In genomic region chr10:91690412-91690811, GRCh38 we compare ENCODE assay signal across 15 cellular contexts. TPM values are rescaled to one million over a fixed set of nuclear protein-coding genes. Genes with fewer than 3 reads are reported as not detected.
"Had no signal": no experiment of that assay in that cellular context is flagged by ENCODE, and none has a peak within 500 bp of the region (broad histone marks: within the 10 kb centered on the region; RNA-seq: fewer than 3 reads in every experiment).

No MANE protein-coding gene starts in this region.

- H3K4me3 ChIP-seq: adrenal gland, skin epidermis, transverse colon had no signal

- H3K36me3 Mint-ChIP-seq: brain, immature natural killer cell, memory B cell, T-cell had no signal

- H3K4me1 Mint-ChIP-seq: endodermal cell, immature natural killer cell, T-cell had no signal

- ATAC-seq: left colon, T-cell had no signal

- H3K27me3 ChIP-seq: adrenal gland, transverse colon had no signal

- H3K4me1 ChIP-seq: adrenal gland, transverse colon had no signal

- H3K27ac Mint-ChIP-seq: endodermal cell, immature natural killer cell, memory B cell, T-cell had no signal

- FAIRE-seq: TTC549 had no signal

- H3K27ac ChIP-seq: adrenal gland, transverse colon had no signal

- DNase-seq: activated naive CD4-positive, alpha-beta T cell treated with anti-CD3 and anti-CD28 coated beads, Interleukin-2, amount 50 U/mL, for 16 hours; activated T-cell treated with anti-CD3 and anti-CD28 coated beads, Interleukin-2, amount 50 U/mL, for 1 hour; adrenal gland; cerebellar nuclear complex; endodermal cell; immature natural killer cell; left colon; stimulated activated CD4-positive, alpha-beta T cell treated with anti-CD3 and anti-CD28 coated beads, Interleukin-4, amount 100 ng/mL, for 4 hours; T-cell; transverse colon had no signal

- H3K9me3 ChIP-seq: adrenal gland, transverse colon had no signal

- H3K36me3 ChIP-seq: adrenal gland, transverse colon had no signal

- H3K9me3 Mint-ChIP-seq: endodermal cell, immature natural killer cell, nephron, T-cell had no signal

- H3K4me3 Mint-ChIP-seq: brain, endodermal cell, immature natural killer cell, memory B cell, nephron, T-cell had no signal

RNA-seq across cellular contexts. Expression of gene PPP1R3C, which starts 57.5 kb away (rescaled TPM):
- polyA plus RNA-seq: immature natural killer cell had no signal
